ENCODE assay signal across 1 cellular context in genomic region chr5:42912184-42912766, GRCh38.
TF ChIP-seq lines count a peak whose summit lies in the region.

No MANE protein-coding gene starts in this region.

TF ChIP-seq in K562, 482 proteins besides CTCF, POLR2A, EP300 and RAD21 (continued from another document):
- TF ChIP-seq PRDM10 (IDR thresholded peaks at IDR 0.05; ENCODE audit: partially characterized antibody) (peak; percentile 19), ZNF316 (IDR thresholded peaks at IDR 0.05) (peak; percentile 13; the same call in 1 of the 2 replicates), KDM1A (IDR thresholded peaks at IDR 0.05) (peak; percentile 44 to 77; a peak in 3 of 4 replicates), SMC3 (conservative IDR thresholded peaks at IDR 0.05; ENCODE audit: insufficient read depth, low read depth, low read length) (peak; percentile 51), PHF20 (IDR thresholded peaks at IDR 0.05; ENCODE audit: partially characterized antibody) (no peak), U2AF2 (optimal IDR thresholded peaks at IDR 0.05; ENCODE audit: low read depth, low read length) (no peak)
